8 cellular contexts compared by ENCODE assay signal in genomic region chr15:77959094-77959879, GRCh38.
A peak's percentile ranks its signal among the peaks of the same experiment; 100 is the strongest.
DNase-seq lines count a peak whose midpoint lies in the region; ATAC-seq lines count a peak whose summit lies in the region.

No MANE protein-coding gene starts in this region.

- peak; percentile 81 for ATAC-seq in HG02981 (IDR thresholded peaks at IDR 0.05; ENCODE audit: unreplicated experiment)

- DNase-seq in NCI-H1105 treated with DMSO at 0.1 percent for 48 hours (lab: John Stamatoyannopoulos, UW) (peak; percentile 22), NCI-H1105 (lab: John Stamatoyannopoulos, UW) (no peak), NCI-H526 (lab: John Stamatoyannopoulos, UW) (peak; percentile 43 to 88), mesendoderm (peak; percentile 83)
- DNase-seq in activated CD4-positive, alpha-beta memory T cell treated with anti-CD3 and anti-CD28 coated beads, Interleukin-2, amount 10 ng/mL, durations not matched to agents 7 days and 5 days = peak; percentile 82
- DNase-seq in effector CD4-positive, alpha-beta T cell = peak; percentile 65
- peak; percentile 65 for DNase-seq in stimulated activated CD8-positive, alpha-beta memory T cell treated with anti-CD3 and anti-CD28 coated beads, Interleukin-15, amount 100 ng/mL, for 1 hour (ENCODE audit: low read depth)

- no peak overlapping the region for H3K56ac ChIP-seq in mesendoderm (ENCODE audit: low read length)

- no peaks in the 10 kb centered on the region for H3K36me3 ChIP-seq in mesendoderm (ENCODE audit: control insufficient read depth, insufficient read depth, low read length)

- no peak overlapping the region for H2BK15ac ChIP-seq in mesendoderm (replicated peaks; ENCODE audit: low read depth)

- H3K79me2 ChIP-seq in mesendoderm (ENCODE audit: control insufficient read depth, insufficient read depth, low read length) = no peaks in the 10 kb centered on the region

- no peak overlapping the region for H4K5ac ChIP-seq in mesendoderm (ENCODE audit: low read length)

- no peak overlapping the region for H3K4ac ChIP-seq in mesendoderm (ENCODE audit: low read depth, low read length)

- no peaks in the 10 kb centered on the region for H3K36me3 Mint-ChIP-seq in activated CD4-positive, alpha-beta memory T cell treated with anti-CD3 and anti-CD28 coated beads, Interleukin-2, amount 10 ng/mL, durations not matched to agents 7 days and 5 days (ENCODE audit: low read depth)

- no peak overlapping the region for H3K18ac ChIP-seq in mesendoderm (ENCODE audit: low read length)

- H3K4me3 Mint-ChIP-seq in activated CD4-positive, alpha-beta memory T cell treated with anti-CD3 and anti-CD28 coated beads, Interleukin-2, amount 10 ng/mL, durations not matched to agents 7 days and 5 days = peak overlapping the region; percentile 60

- WGBS in mesendoderm (ENCODE audit: extremely low coverage, insufficient coverage, low lambda C conversion rate) = no CpG with 5 or more reads among the region's 20 CpGs

- no peak overlapping the region for H3K27ac Mint-ChIP-seq in activated CD4-positive, alpha-beta memory T cell treated with anti-CD3 and anti-CD28 coated beads, Interleukin-2, amount 10 ng/mL, durations not matched to agents 7 days and 5 days

- no peak overlapping the region for H2AK5ac ChIP-seq in mesendoderm (ENCODE audit: low read length)

- no peak overlapping the region for H4K8ac ChIP-seq in mesendoderm (ENCODE audit: low read depth, low read length)

- POLR2A ChIA-PET in activated CD4-positive, alpha-beta memory T cell treated with anti-CD3 and anti-CD28 coated beads, Interleukin-2, amount 10 ng/mL, durations not matched to agents 7 days and 5 days (lab: Charles Lee) = interaction anchor here (0.8 kb wide), 1 partner anchor 149 kb away, joined by 4 read pairs; no protein-coding TSS in a partner anchor

- CTCF ChIA-PET in activated CD4-positive, alpha-beta memory T cell treated with anti-CD3 and anti-CD28 coated beads, Interleukin-2, amount 10 ng/mL, durations not matched to agents 7 days and 5 days (lab: Charles Lee) = interaction anchor here (0.6 to 7.2 kb wide), 26 partner anchors 9 to 479 kb away, joined by 3 to 190 read pairs (median 4); partner anchors contain the start of genes IREB2 and SKIC8

- H3K23ac ChIP-seq in mesendoderm (ENCODE audit: low read length) = no peak overlapping the region

- H3K27me3 ChIP-seq in mesendoderm (ENCODE audit: insufficient read depth, low read length, poor library complexity) = no peaks in the 10 kb centered on the region

- H3K4me1 Mint-ChIP-seq in activated CD4-positive, alpha-beta memory T cell treated with anti-CD3 and anti-CD28 coated beads, Interleukin-2, amount 10 ng/mL, durations not matched to agents 7 days and 5 days = peaks cover 34% of the 10 kb centered on the region

- H3K27me3 Mint-ChIP-seq in activated CD4-positive, alpha-beta memory T cell treated with anti-CD3 and anti-CD28 coated beads, Interleukin-2, amount 10 ng/mL, durations not matched to agents 7 days and 5 days = peaks cover 32% of the 10 kb centered on the region

- H3K4me3 ChIP-seq in mesendoderm (ENCODE audit: low read length) = no peak overlapping the region

- H3K79me1 ChIP-seq in mesendoderm (ENCODE audit: low read length) = no peaks in the 10 kb centered on the region

- no peak overlapping the region for H3K9ac ChIP-seq in mesendoderm (ENCODE audit: low read length)

- H3K9me3 Mint-ChIP-seq in activated CD4-positive, alpha-beta memory T cell treated with anti-CD3 and anti-CD28 coated beads, Interleukin-2, amount 10 ng/mL, durations not matched to agents 7 days and 5 days = no peaks in the 10 kb centered on the region

- no peak overlapping the region for H2BK5ac ChIP-seq in mesendoderm (ENCODE audit: low read length)

- no peak overlapping the region for H3K4me2 ChIP-seq in mesendoderm (ENCODE audit: low read length)

- H3K27ac ChIP-seq in mesendoderm (ENCODE audit: low read depth, low read length) = no peak overlapping the region

- H2BK120ac ChIP-seq in mesendoderm (ENCODE audit: low read depth, low read length) = no peak overlapping the region

- H3K4me1 ChIP-seq in mesendoderm (ENCODE audit: control insufficient read depth, low read depth, low read length) = no peaks in the 10 kb centered on the region
